1 cellular context compared by ENCODE assay signal in genomic region chr19:1590641-1591397, GRCh38.
TF ChIP-seq lines count a peak whose summit lies in the region.

No MANE protein-coding gene starts in this region.

TF ChIP-seq in IMR-90, 13 proteins besides CTCF, POLR2A, EP300 and RAD21 (continued from another document):
- no peak for TF ChIP-seq USF2 (IDR thresholded peaks at IDR 0.05; ENCODE audit: low read depth, low read length)
